ENCODE assay signal across 10 cellular contexts in the genomic region with DNA sequence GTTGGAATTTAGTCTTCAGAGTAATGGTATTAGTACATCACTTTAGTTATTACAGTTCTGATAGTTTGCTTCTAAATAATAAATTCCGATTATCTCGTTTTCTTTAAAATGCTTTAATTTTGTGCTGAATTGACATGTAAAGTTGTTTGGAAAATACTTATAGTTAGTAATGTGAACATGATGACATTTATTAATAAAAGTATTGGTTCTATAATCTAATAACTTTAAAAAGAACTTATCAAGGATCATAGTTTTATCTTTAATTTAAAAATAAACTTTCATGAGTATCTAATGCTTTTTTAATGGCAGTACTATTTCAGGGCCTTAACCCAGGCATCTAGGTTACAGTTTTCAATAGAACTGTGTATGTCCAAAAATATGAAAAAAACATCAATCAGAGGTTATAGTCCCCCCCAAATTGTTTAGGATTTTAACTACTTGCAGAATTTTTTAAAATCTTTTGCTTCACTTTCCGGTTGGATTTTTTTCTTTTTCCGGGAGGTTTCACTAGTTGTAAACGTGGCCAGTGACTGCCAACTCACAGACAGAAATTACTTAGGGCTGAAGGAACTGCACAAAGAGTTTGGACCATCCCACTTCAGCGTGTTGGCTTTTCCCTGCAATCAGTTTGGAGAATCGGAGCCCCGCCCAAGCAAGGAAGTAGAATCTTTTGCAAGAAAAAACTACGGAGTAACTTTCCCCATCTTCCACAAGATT. TPM values are rescaled to one million over a fixed set of nuclear protein-coding genes. Genes with fewer than 3 reads are reported as not detected.
DNase-seq lines count a peak whose midpoint lies in the region; ATAC-seq and TF ChIP-seq lines count a peak whose summit lies in the region.
"Had no signal": no experiment of that assay in that cellular context is flagged by ENCODE, and none has a peak within 500 bp of the region (broad histone marks: within the 10 kb centered on the region; RNA-seq: fewer than 3 reads in every experiment).

No MANE protein-coding gene starts in this region.

- peak overlapping the region; percentile 84 to 93 (median 88) for H3K4me3 Mint-ChIP-seq in nephron
- no peak overlapping the region for H3K4me3 Mint-ChIP-seq in activated CD8-positive, alpha-beta T cell treated with anti-CD3 and anti-CD28 coated beads for 36 hours

- H4K20me1 ChIP-seq in PC-9 (ENCODE audit: insufficient read depth): no peaks in the 10 kb centered on the region

- TF ChIP-seq CTCF in PC-9 (conservative IDR thresholded peaks at IDR 0.05) (no peak), nephron (IDR thresholded peaks at IDR 0.05; ENCODE audit: unreplicated experiment in 3 of 3) (no peak)
- no peak for TF ChIP-seq CTCF in activated CD8-positive, alpha-beta T cell treated with anti-CD3 and anti-CD28 coated beads for 36 hours (IDR thresholded peaks at IDR 0.05)

- H3K9me3 Mint-ChIP-seq in nephron: no peaks in the 10 kb centered on the region
- H3K9me3 Mint-ChIP-seq in activated CD8-positive, alpha-beta T cell treated with anti-CD3 and anti-CD28 coated beads for 36 hours: no peaks in the 10 kb centered on the region

- H3K9me3 ChIP-seq in PC-9 (ENCODE audit: insufficient read depth, low read depth): no peaks in the 10 kb centered on the region

- peaks cover 12% of the 10 kb centered on the region for H3K27me3 Mint-ChIP-seq in nephron (ENCODE audit: low read depth)
- H3K27me3 Mint-ChIP-seq in activated CD8-positive, alpha-beta T cell treated with anti-CD3 and anti-CD28 coated beads for 36 hours: peaks cover 24% of the 10 kb centered on the region

- POLR2A ChIA-PET in PC-9 (lab: Charles Lee; ENCODE audit: unreplicated experiment): interaction anchor here (0.6 kb wide), 1 partner anchor 326 kb away, joined by 5 read pairs; no protein-coding TSS in a partner anchor
- POLR2A ChIA-PET in activated CD8-positive, alpha-beta T cell treated with anti-CD3 and anti-CD28 coated beads for 36 hours (lab: Charles Lee): no interaction called here

- no peaks in the 10 kb centered on the region for H3K9me2 ChIP-seq in PC-9 (ENCODE audit: insufficient read depth)

- H3K36me3 Mint-ChIP-seq in nephron (ENCODE audit: low read depth): peaks cover 17% of the 10 kb centered on the region
- no peaks in the 10 kb centered on the region for H3K36me3 Mint-ChIP-seq in activated CD8-positive, alpha-beta T cell treated with anti-CD3 and anti-CD28 coated beads for 36 hours (ENCODE audit: low read depth)

- H3K4me1 Mint-ChIP-seq in nephron: peaks cover 10% of the 10 kb centered on the region
- no peaks in the 10 kb centered on the region for H3K4me1 Mint-ChIP-seq in activated CD8-positive, alpha-beta T cell treated with anti-CD3 and anti-CD28 coated beads for 36 hours (ENCODE audit: low read depth)

- H3K4me1 ChIP-seq in PC-9 (replicated peaks; ENCODE audit: insufficient read depth): peaks cover 7% of the 10 kb centered on the region

- H3F3A ChIP-seq in PC-9 (ENCODE audit: insufficient read depth, low read depth): peaks cover 6% of the 10 kb centered on the region; the same call in 1 of the 2 replicates

- CTCF ChIA-PET in PC-9 (lab: Charles Lee): interaction anchor here (0.6 to 2.0 kb wide), 6 partner anchors 13 to 917 kb away, joined by 3 to 10 read pairs (median 6); no protein-coding TSS in a partner anchor
- CTCF ChIA-PET in activated CD8-positive, alpha-beta T cell treated with anti-CD3 and anti-CD28 coated beads for 36 hours (lab: Charles Lee): interaction anchor here (0.7 to 3.8 kb wide), 45 partner anchors 10 to 644 kb away, joined by 3 to 62 read pairs (median 5); partner anchors contain the start of gene SNX18

- peak overlapping the region; percentile 68 for H3K4me3 ChIP-seq in PC-9

- peak overlapping the region; percentile 97 to 98 (median 98) for H3K27ac Mint-ChIP-seq in nephron
- H3K27ac Mint-ChIP-seq in activated CD8-positive, alpha-beta T cell treated with anti-CD3 and anti-CD28 coated beads for 36 hours: no peak overlapping the region

- H3K4me2 ChIP-seq in PC-9: peak overlapping the region; percentile 72

- 0 out of 2 replicates have a peak, but pooled peaks cover 13% of the 10 kb centered on the region for H3K36me3 ChIP-seq in PC-9 (ENCODE audit: low read depth)

- H3K79me2 ChIP-seq in PC-9 (ENCODE audit: low read depth): peaks cover 7% of the 10 kb centered on the region; the same call in 1 of the 2 replicates

- peak overlapping the region; percentile 83 for H2AFZ ChIP-seq in PC-9

- ATAC-seq in esophagus mucosa (peak; percentile 77), GM19035 (IDR thresholded peaks at IDR 0.05; ENCODE audit: unreplicated experiment) (no peak)
- ATAC-seq in activated CD8-positive, alpha-beta T cell treated with anti-CD3 and anti-CD28 coated beads for 36 hours: no peak

- intact Hi-C loops in PC-9 (cut with micrococcal nuclease; ENCODE audit: unreplicated experiment): no loop called here
- intact Hi-C loops in activated CD8-positive, alpha-beta T cell treated with anti-CD3 and anti-CD28 coated beads for 36 hours (cut with micrococcal nuclease): loop anchor here (5.0 kb wide), 1 partner anchor 253 kb away; no protein-coding TSS in a partner anchor

- BruUV-seq in PC-9 (replicated peaks; lab: Mats Ljungman, UMichigan): TSS peak; percentile 85

- H3K27me3 ChIP-seq in PC-9 (ENCODE audit: insufficient read depth, low read depth): no peaks in the 10 kb centered on the region

- DNase-seq in AG08395 (ENCODE audit: low spot score): peak; percentile 91
- DNase-seq in PC-9: peak; percentile 56 to 64
- DNase-seq in activated CD8-positive, alpha-beta T cell treated with anti-CD3 and anti-CD28 coated beads for 36 hours: no peak
- no peak for DNase-seq in hippocampal formation (lab: John Stamatoyannopoulos, UW)
- DNase-seq in amygdala (lab: John Stamatoyannopoulos, UW): no peak
- DNase-seq: NCI-H1092 had no signal

- peak overlapping the region; percentile 53 for H3K27ac ChIP-seq in PC-9

RNA-seq across cellular contexts. Expression of gene GPX8, which starts 0.7 kb away (rescaled TPM):
- total RNA-seq in PC-9 (2021) (24.6 and 40.2 TPM in 2 replicates), esophagus mucosa (6.3 TPM)
- not detected for total RNA-seq in activated CD8-positive, alpha-beta T cell treated with anti-CD3 and anti-CD28 coated beads for 36 hours

RNA-seq across cellular contexts. Expression of gene CDC20B, which starts 12.3 kb away (rescaled TPM):
- total RNA-seq in PC-9 (2021) (not detected in 2 replicates), esophagus mucosa (not detected)
- not detected for total RNA-seq in activated CD8-positive, alpha-beta T cell treated with anti-CD3 and anti-CD28 coated beads for 36 hours
- total RNA-seq: lower leg skin had no signal

RNA-seq across cellular contexts. Expression of gene GZMA, which starts 58.2 kb away (rescaled TPM):
- total RNA-seq in PC-9 (2021) (not detected in 2 replicates), esophagus mucosa (0.36 TPM)
- total RNA-seq in activated CD8-positive, alpha-beta T cell treated with anti-CD3 and anti-CD28 coated beads for 36 hours: 10 to 100 TPM; 17.8 to 18.2 TPM

Comparison
In these comparisons a context has a peak if more than half of its experiments do, and no peak if none do; other contexts are left out.
1. DNase-seq: peak in AG08395 (single experiment) and PC-9 (2 of 2); none in activated CD8-positive, alpha-beta T cell treated with anti-CD3 and anti-CD28 coated beads for 36 hours (single experiment), hippocampal formation (0 of 2) and amygdala (0 of 56).
2. RNA of gene GZMA, which starts 58.2 kb away (total RNA-seq): 17.8 to 18.2 TPM in activated CD8-positive, alpha-beta T cell treated with anti-CD3 and anti-CD28 coated beads for 36 hours; 0.36 TPM in esophagus mucosa (single experiment) and not detected in PC-9; every median in the first group is over 10 times any median in the second.